ENCODE assay signal across 9 cellular contexts in genomic region chr20:38692436-38693411, GRCh38. TPM values are rescaled to one million over a fixed set of nuclear protein-coding genes. Genes with fewer than 3 reads are reported as not detected.
A peak's percentile ranks its signal among the peaks of the same experiment; 100 is the strongest.
DNase-seq lines count a peak whose midpoint lies in the region; ATAC-seq, FAIRE-seq and TF ChIP-seq lines count a peak whose summit lies in the region.
"Had no signal": no experiment of that assay in that cellular context is flagged by ENCODE, and none has a peak within 500 bp of the region (broad histone marks: within the 10 kb centered on the region; RNA-seq: fewer than 3 reads in every experiment).

No MANE protein-coding gene starts in this region.

- TF ChIP-seq POLR2A in GM12878 (IDR thresholded peaks at IDR 0.05; ENCODE audit: low read depth, low read length), result no peak

- TF ChIP-seq EP300 in SK-N-SH (IDR thresholded peaks at IDR 0.05; ENCODE audit: borderline replicate concordance in 1 of 2, low read depth in 1 of 2, low read length in 1 of 2) (peak in 1 of 2 experiments; percentile 75; a peak in 2 of 4 replicates), GM12878 (IDR thresholded peaks at IDR 0.05; ENCODE audit: borderline replicate concordance in 1 of 2, control insufficient read depth in 1 of 2, low read depth in 2 of 2, low read length in 2 of 2) (no peak)

- POLR2A ChIA-PET in SK-N-SH (lab: Yijun Ruan, JAX) (interaction anchor here (0.9 to 1.1 kb wide), 4 partner anchors 14 to 182 kb away, joined by 3 to 7 read pairs (median 4); no protein-coding TSS in a partner anchor), GM12878 (lab: Charles Lee) (interaction anchor here (0.7 kb wide), 1 partner anchor 15 kb away, joined by 3 read pairs; no protein-coding TSS in a partner anchor)

- RAD21 ChIA-PET in GM12878 (lab: Charles Lee; ENCODE audit: unreplicated experiment), result no interaction called here

- ATAC-seq in activated CD4-positive, CD25-positive, alpha-beta regulatory T cell treated with anti-CD3 and anti-CD28 coated beads, Interleukin-2, amount 50 U/mL, for 24 hours, result no peak
- ATAC-seq in GM12878 (peak; percentile 60), left lung (peak; percentile 73), HG02885 (IDR thresholded peaks at IDR 0.05; ENCODE audit: poor library complexity, unreplicated experiment) (no peak)

- intact Hi-C loops in GM12878 (cut with micrococcal nuclease; ENCODE audit: unreplicated experiment), result no loop called here
- intact Hi-C loops in left lung (cut with DNase I), result no loop called here

- H2AFZ ChIP-seq in SK-N-SH (ENCODE audit: low read depth) (no peak overlapping the region), GM12878 (ENCODE audit: control insufficient read depth, low read depth, low read length) (no peak overlapping the region)

- H3K27ac ChIP-seq in SK-N-SH (ENCODE audit: low read depth in 2 of 2, low read length in 1 of 2) (peak overlapping the region in 1 of 2 experiments; percentile 58; a peak in 2 of 4 replicates), GM12878 (ENCODE audit: control insufficient read depth, insufficient read depth) (no peak overlapping the region), left lung (no peak overlapping the region), substantia nigra (ENCODE audit: low read depth, low read length, poor library complexity, severe bottlenecking) (no peak overlapping the region)
- H3K27ac ChIP-seq: BLaER1 had no signal

- H3K9ac ChIP-seq in SK-N-SH (no peak overlapping the region), GM12878 (ENCODE audit: control insufficient read depth, insufficient read depth, low read length) (no peak overlapping the region)
- H3K9ac ChIP-seq: BLaER1 had no signal

- in situ Hi-C loops in GM12878 (cut with MboI), result no loop called here

- H4K20me1 ChIP-seq in SK-N-SH (ENCODE audit: insufficient read depth), result no peaks in the 10 kb centered on the region
- H4K20me1 ChIP-seq in GM12878 (ENCODE audit: control insufficient read depth, insufficient read depth), result no peaks in the 10 kb centered on the region

- CTCF ChIA-PET in SK-N-SH (lab: Yijun Ruan, JAX), result interaction anchor here (0.7 to 6.2 kb wide), 16 partner anchors 11 to 58 kb away, joined by 3 to 47 read pairs (median 4); partner anchors contain the start of gene SLC32A1
- CTCF ChIA-PET in GM12878 (lab: Yijun Ruan, JAX), result interaction anchor here (0.9 kb wide), 1 partner anchor 58 kb away, joined by 6 read pairs; no protein-coding TSS in a partner anchor

- no peaks in the 10 kb centered on the region for H3F3A ChIP-seq in SK-N-SH (replicated peaks; ENCODE audit: insufficient read depth)

- H3K4me1 ChIP-seq in SK-N-SH (ENCODE audit: control insufficient read depth in 1 of 2, insufficient read depth in 2 of 2, low read depth in 1 of 2, low read length in 1 of 2), result peaks cover 0 to 20% of the 10 kb centered on the region in 2 experiments; a peak in 1 of 4 replicates
- H3K4me1 ChIP-seq in GM12878 (ENCODE audit: control insufficient read depth, insufficient read depth, low read length), result no peaks in the 10 kb centered on the region
- H3K4me1 ChIP-seq in left lung, result no peaks in the 10 kb centered on the region
- H3K4me1 ChIP-seq: BLaER1 had no signal

- no peaks in the 10 kb centered on the region for H3K36me3 ChIP-seq in SK-N-SH (replicated peaks in 1 of 2; ENCODE audit: control insufficient read depth in 1 of 2, insufficient read depth in 2 of 2, low read length in 1 of 2)
- H3K36me3 ChIP-seq in GM12878 (ENCODE audit: control insufficient read depth in 2 of 2, insufficient read depth in 2 of 2, low read length in 1 of 2), result no peaks in the 10 kb centered on the region
- no peaks in the 10 kb centered on the region for H3K36me3 ChIP-seq in left lung
- H3K36me3 ChIP-seq: BLaER1 had no signal

- BruUV-seq in GM12878 (replicated peaks; lab: Mats Ljungman, UMichigan), result no TSS peak

- TF ChIP-seq CTCF in SK-N-SH (IDR thresholded peaks at IDR 0.05), result no peak
- no peak for TF ChIP-seq CTCF in GM12878 (IDR thresholded peaks at IDR 0.05 in 2 of 3, conservative IDR thresholded peaks at IDR 0.05 in 1 of 3; ENCODE audit: control insufficient read depth in 2 of 3, extremely low read depth in 1 of 3, insufficient read depth in 1 of 3, low read depth in 3 of 3, low read length in 3 of 3)
- no peak for TF ChIP-seq CTCF in left lung (IDR thresholded peaks at IDR 0.05)

- no peaks in the 10 kb centered on the region for H3K9me2 ChIP-seq in SK-N-SH

- no peak for TF ChIP-seq RAD21 in SK-N-SH (IDR thresholded peaks at IDR 0.05; ENCODE audit: low read length)
- TF ChIP-seq RAD21 in GM12878 (IDR thresholded peaks at IDR 0.05; ENCODE audit: insufficient read depth, low read depth, low read length), result no peak

- no peak overlapping the region for H3K4me2 ChIP-seq in SK-N-SH
- H3K4me2 ChIP-seq in GM12878 (ENCODE audit: control insufficient read depth, insufficient read depth), result no peak overlapping the region
- H3K4me2 ChIP-seq: BLaER1 had no signal

- H3K9me3 ChIP-seq in SK-N-SH (no peaks in the 10 kb centered on the region), GM12878 (replicated peaks; ENCODE audit: control insufficient read depth, insufficient read depth, low read length) (no peaks in the 10 kb centered on the region), left lung (no peaks in the 10 kb centered on the region)
- H3K9me3 ChIP-seq: BLaER1 had no signal

- no peak for FAIRE-seq in GM12878 (lab: Jason Lieb, UNC)

- WGBS in SK-N-SH (ENCODE audit: low lambda C conversion rate), result 3% methylated on average over 12 of the region's 13 CpGs
- WGBS in GM12878 (ENCODE audit: insufficient coverage, insufficient replicate concordance, low lambda C conversion rate, missing lambda C conversion rate), result 15% methylated on average over 13 of the region's 13 CpGs

- H3K27me3 ChIP-seq in SK-N-SH (ENCODE audit: insufficient read depth) (no peaks in the 10 kb centered on the region), GM12878 (replicated peaks in 1 of 2; ENCODE audit: control insufficient read depth in 2 of 2, insufficient read depth in 2 of 2, low read length in 1 of 2) (no peaks in the 10 kb centered on the region), left lung (peaks cover 0 to 51% of the 10 kb centered on the region in 2 donors)
- H3K27me3 ChIP-seq: BLaER1 had no signal

- SMC1A ChIA-PET in GM12878 (lab: Charles Lee; ENCODE audit: uncharacterized antibody, unreplicated experiment), result no interaction called here

- H3K79me2 ChIP-seq in SK-N-SH (ENCODE audit: insufficient read depth), result no peaks in the 10 kb centered on the region
- H3K79me2 ChIP-seq in GM12878 (ENCODE audit: control insufficient read depth, insufficient read depth, low read length), result no peaks in the 10 kb centered on the region

- peak; percentile 39 for DNase-seq in activated CD4-positive, CD25-positive, alpha-beta regulatory T cell treated with anti-CD3 and anti-CD28 coated beads, Interleukin-2, amount 50 U/mL, for 72 hours
- DNase-seq in SK-N-SH (peak; percentile 73), GM12878 (ENCODE audit: low read depth, low spot score) (no peak), left lung (no peak), substantia nigra (lab: John Stamatoyannopoulos, UW) (peak in 38 of 49 donors; percentile 4 to 63 (median 30)), NCI-H2196 (lab: John Stamatoyannopoulos, UW; ENCODE audit: unreplicated experiment) (no peak)

- H3K4me3 ChIP-seq in SK-N-SH (ENCODE audit: low read depth in 2 of 2, low read length in 1 of 2) (no peak overlapping the region), GM12878 (no peak overlapping the region), left lung (no peak overlapping the region)
- H3K4me3 ChIP-seq: BLaER1 had no signal

RNA-seq across cellular contexts. Expression of gene SLC32A1, which starts 31.6 kb away (rescaled TPM):
- polyA plus RNA-seq in SK-N-SH (2012; rRNA removed), result not detected in 2 replicates
- not detected in 2 replicates for polyA plus RNA-seq in SK-N-SH (2012; cell fraction: cytosol; rRNA removed)
- polyA plus RNA-seq in SK-N-SH (2012; cell fraction: nucleus; rRNA removed), result not detected in 2 replicates
- not detected in 2 replicates for total RNA-seq in GM12878 (2013; cell fraction: nucleolus; rRNA removed)
- not detected in 2 replicates for total RNA-seq in GM12878 (2014; rRNA removed)
- not detected in 2 replicates for total RNA-seq in GM12878 (2014; rRNA removed; fragmentation: Illumina TruSeq; extraction: Trizol)
- not detected in 2 replicates for total RNA-seq in GM12878 (2021)
- polyA plus RNA-seq in GM12878 (2011; ENCODE audit: low read depth), result not detected
- polyA plus RNA-seq in GM12878 (2011; rRNA removed), result not detected in 2 replicates
- 0.01 and 0.02 TPM in 2 replicates for polyA plus RNA-seq in GM12878 (2011; cell fraction: cytosol; rRNA removed)
- polyA plus RNA-seq in GM12878 (2011; cell fraction: nucleus; rRNA removed), result not detected in 2 replicates
- polyA plus RNA-seq in GM12878 (2012), result 0.05 and 0.22 TPM in 2 replicates
- not detected in 2 replicates for polyA plus RNA-seq in GM12878 (2014; fragmentation: Illumina TruSeq; extraction: Trizol)
- polyA plus RNA-seq in GM12878 (2014; fragmentation: Nextera tagmentation; extraction: Ambion mirVana), result not detected
- polyA plus RNA-seq in GM12878 (2014; rRNA removed), result not detected in 2 replicates
- polyA plus RNA-seq in GM12878 (2016; fragmentation: Nextera tagmentation; extraction: Ambion mirVana), result not detected
- polyA minus RNA-seq in GM12878 (2011; rRNA and poly(A)+ RNA removed), result not detected in 2 replicates
- not detected in 2 replicates for polyA minus RNA-seq in GM12878 (2011; cell fraction: cytosol; rRNA and poly(A)+ RNA removed)
- not detected in 2 replicates for polyA minus RNA-seq in GM12878 (2011; cell fraction: nucleus; rRNA and poly(A)+ RNA removed)
- not detected for total RNA-seq in left lung

RNA-seq across cellular contexts. Expression of gene ACTR5, which starts 55.5 kb away (rescaled TPM):
- polyA plus RNA-seq in SK-N-SH (2012; rRNA removed) (9.7 and 10.9 TPM in 2 replicates), GM12878 (2011; rRNA removed) (12.2 and 14.7 TPM in 2 replicates), GM12878 (2014; fragmentation: Illumina TruSeq; extraction: Trizol) (7.0 and 7.4 TPM in 2 replicates), GM12878 (2014; fragmentation: Nextera tagmentation; extraction: Ambion mirVana) (1 to 10 TPM in 1 of 2 experiments, under 1 TPM in 1; 0.52 to 1.7 TPM), GM12878 (2014; rRNA removed) (10.7 and 10.9 TPM in 2 replicates), GM12878 (2016; fragmentation: Nextera tagmentation; extraction: Ambion mirVana) (10 to 100 TPM in 1 of 2 experiments, 1 to 10 TPM in 1; 9.0 to 12.7 TPM)
- polyA plus RNA-seq in SK-N-SH (2012; cell fraction: cytosol; rRNA removed), result 4.4 and 6.4 TPM in 2 replicates
- 41.9 and 49.0 TPM in 2 replicates for polyA plus RNA-seq in SK-N-SH (2012; cell fraction: nucleus; rRNA removed)
- 26.0 and 28.3 TPM in 2 replicates for total RNA-seq in GM12878 (2013; cell fraction: nucleolus; rRNA removed)
- total RNA-seq in GM12878 (2014; rRNA removed) (8.1 and 9.4 TPM in 2 replicates), GM12878 (2014; rRNA removed; fragmentation: Illumina TruSeq; extraction: Trizol) (6.0 and 6.2 TPM in 2 replicates), GM12878 (2021) (8.6 and 8.9 TPM in 2 replicates), left lung (1 to 10 TPM; 6.2 to 6.9 TPM)
- polyA plus RNA-seq in GM12878 (2011; ENCODE audit: low read depth), result 3.8 TPM
- polyA plus RNA-seq in GM12878 (2011; cell fraction: cytosol; rRNA removed), result 11.3 and 14.7 TPM in 2 replicates
- polyA plus RNA-seq in GM12878 (2011; cell fraction: nucleus; rRNA removed), result 35.6 and 39.5 TPM in 2 replicates
- polyA plus RNA-seq in GM12878 (2012), result 4.6 and 4.9 TPM in 2 replicates
- 9.6 and 11.8 TPM in 2 replicates for polyA minus RNA-seq in GM12878 (2011; rRNA and poly(A)+ RNA removed)
- 4.1 and 4.4 TPM in 2 replicates for polyA minus RNA-seq in GM12878 (2011; cell fraction: cytosol; rRNA and poly(A)+ RNA removed)
- 11.4 and 12.9 TPM in 2 replicates for polyA minus RNA-seq in GM12878 (2011; cell fraction: nucleus; rRNA and poly(A)+ RNA removed)

Comparison
In these comparisons a context has a peak if more than half of its experiments do, and no peak if none do; other contexts are left out.
1. DNase-seq: peak in activated CD4-positive, CD25-positive, alpha-beta regulatory T cell treated with anti-CD3 and anti-CD28 coated beads, Interleukin-2, amount 50 U/mL, for 72 hours (single experiment), SK-N-SH (single experiment) and substantia nigra (38 of 49); none in GM12878 (single experiment), left lung (0 of 2) and NCI-H2196 (single experiment).
2. ATAC-seq: peak in GM12878 (single experiment) and left lung (single experiment); none in activated CD4-positive, CD25-positive, alpha-beta regulatory T cell treated with anti-CD3 and anti-CD28 coated beads, Interleukin-2, amount 50 U/mL, for 24 hours (0 of 2) and HG02885 (single experiment).